14 cellular contexts compared by ENCODE assay signal in the genomic region with DNA sequence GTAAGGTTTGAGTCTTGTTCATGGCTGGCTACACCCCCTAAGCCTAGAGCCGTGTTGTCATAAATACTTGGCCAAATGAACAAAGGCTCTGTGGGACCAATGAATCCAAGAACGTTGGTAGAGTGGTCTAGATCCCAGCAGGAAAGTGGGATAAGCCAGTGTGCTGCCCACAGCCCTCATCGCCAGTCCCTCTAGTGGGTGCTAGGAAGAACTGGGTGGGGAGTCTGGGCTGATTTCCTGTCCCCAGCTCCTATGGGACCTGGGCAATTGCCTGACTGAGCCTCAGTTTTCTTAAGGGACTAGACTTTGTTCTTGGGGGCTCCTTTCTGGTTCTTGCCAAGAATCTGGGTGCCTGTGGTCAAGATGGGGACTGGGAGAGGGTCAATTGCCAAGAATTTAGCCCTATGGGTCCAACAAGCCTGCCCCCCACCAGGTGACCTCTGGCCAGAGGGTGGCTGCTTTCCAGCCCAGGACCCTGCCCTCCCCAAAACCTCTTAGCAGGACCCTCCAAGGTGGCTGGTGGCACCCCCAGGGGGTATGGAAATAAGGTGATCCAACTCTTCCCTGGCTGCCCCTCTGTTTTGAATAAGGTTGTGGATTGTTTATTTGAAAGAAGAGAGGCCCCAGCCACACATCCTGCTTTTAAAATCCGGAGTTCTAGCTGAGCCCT. TPM values are rescaled to one million over a fixed set of nuclear protein-coding genes. Genes with fewer than 3 reads are reported as not detected.
DNase-seq lines count a peak whose midpoint lies in the region; ATAC-seq, FAIRE-seq and TF ChIP-seq lines count a peak whose summit lies in the region.
"Had no signal": no experiment of that assay in that cellular context is flagged by ENCODE, and none has a peak within 500 bp of the region (broad histone marks: within the 10 kb centered on the region; RNA-seq: fewer than 3 reads in every experiment).

No MANE protein-coding gene starts in this region.

- DNase-seq in GM23248 = no peak
- DNase-seq in K562 (ENCODE audit: extremely low read depth in 1 of 4, low spot score in 3 of 4) = no peak
- no peak for DNase-seq in mesenchymal stem cell
- no peak for DNase-seq in tibial nerve (ENCODE audit: low spot score in 2 of 2)
- no peak for DNase-seq in body of pancreas
- DNase-seq in GM12891 (ENCODE audit: insufficient read length, low spot score) = no peak
- DNase-seq: activated CD8-positive, alpha-beta memory T cell treated with anti-CD3 and anti-CD28 coated beads, Interleukin-2, amount 10 ng/mL, durations not matched to agents 7 days and 5 days; NCI-H446 treated with DMSO at 0.1 percent for 48 hours; stimulated activated CD4-positive, alpha-beta T cell treated with anti-CD3 and anti-CD28 coated beads, Interleukin-4, amount 100 ng/mL, for 24 hours; stimulated activated naive CD4-positive, alpha-beta T cell treated with Interleukin-2 at 50 U/mL for 16 hours had no signal

- peak overlapping the region; percentile 82 for H4K8ac ChIP-seq in mesenchymal stem cell (ENCODE audit: low read length)

- H2AK5ac ChIP-seq in mesenchymal stem cell (ENCODE audit: low read length, severe bottlenecking) = peak overlapping the region; percentile 36

- peaks cover 94% of the 10 kb centered on the region for H3K79me2 ChIP-seq in GM23248 (ENCODE audit: insufficient read depth)
- peaks cover 38% of the 10 kb centered on the region; the same call in 2 of the 3 replicates for H3K79me2 ChIP-seq in K562 (ENCODE audit: control insufficient read depth, insufficient read depth, low read length)

- H3K4me2 ChIP-seq in GM23248 (ENCODE audit: unreplicated experiment) (peak overlapping the region; percentile 12), K562 (ENCODE audit: insufficient read depth, low read length) (no peak overlapping the region), mesenchymal stem cell (ENCODE audit: low read length, poor library complexity, severe bottlenecking) (no peak overlapping the region)

- ATAC-seq in K562 = 0 out of 3 replicates have a peak, but pooled peaks have one; percentile 26
- no peak for ATAC-seq in body of pancreas
- no peak for ATAC-seq in GM21825 (IDR thresholded peaks at IDR 0.05; ENCODE audit: unreplicated experiment)
- ATAC-seq: activated CD8-positive, alpha-beta memory T cell treated with anti-CD3 and anti-CD28 coated beads, Interleukin-2, amount 10 ng/mL, durations not matched to agents 7 days and 5 days had no signal

- peaks cover 44% of the 10 kb centered on the region for H3F3A ChIP-seq in GM23248 (ENCODE audit: insufficient read depth)

- H2BK120ac ChIP-seq in mesenchymal stem cell (ENCODE audit: low read depth, low read length) = peak overlapping the region; percentile 75

- no TSS peak for BruUV-seq in K562 (replicated peaks; lab: Mats Ljungman, UMichigan)

- H3K36me3 ChIP-seq in GM23248 (ENCODE audit: low read depth) (no peaks in the 10 kb centered on the region), K562 (ENCODE audit: control insufficient read depth, insufficient read depth, low read length) (no peaks in the 10 kb centered on the region), mesenchymal stem cell (ENCODE audit: control insufficient read depth in 1 of 2, insufficient read depth in 2 of 2, low read depth in 1 of 2, low read length in 2 of 2) (peaks cover 0 to 23% of the 10 kb centered on the region in 2 experiments), tibial nerve (no peaks in the 10 kb centered on the region), body of pancreas (replicated peaks in 1 of 2; ENCODE audit: insufficient read depth in 1 of 2, low read depth in 2 of 2) (no peaks in the 10 kb centered on the region)
- H3K36me3 ChIP-seq: ovary had no signal

- intact Hi-C loops in K562 (cut with micrococcal nuclease) (no loop called here), body of pancreas (cut with DNase I) (loop anchor here (5.0 kb wide), 1 partner anchor 37 kb away; no protein-coding TSS in a partner anchor)

- no peaks in the 10 kb centered on the region for H3K9me1 ChIP-seq in K562 (ENCODE audit: control insufficient read depth, insufficient read depth, low read length)

- peak overlapping the region; percentile 44 for H2BK15ac ChIP-seq in mesenchymal stem cell (ENCODE audit: low read depth, poor library complexity, severe bottlenecking)

- H3K4me1 ChIP-seq in GM23248 (ENCODE audit: insufficient read depth) (peaks cover 72% of the 10 kb centered on the region), K562 (replicated peaks in 1 of 2; ENCODE audit: control insufficient read depth in 2 of 2, insufficient read depth in 2 of 2, low read length in 2 of 2) (peaks cover under 1 to 8% of the 10 kb centered on the region in 2 experiments; a peak in 3 of 5 replicates), mesenchymal stem cell (ENCODE audit: control insufficient read depth, insufficient read depth, low read depth, low read length) (peaks cover 35% of the 10 kb centered on the region), tibial nerve (peaks cover 4 to 87% (median 33%) of the 10 kb centered on the region in 4 donors), body of pancreas (peaks cover 48% of the 10 kb centered on the region)

- TF ChIP-seq CTCF in K562 (IDR thresholded peaks at IDR 0.05 in 2 of 3, conservative IDR thresholded peaks at IDR 0.05 in 1 of 3; ENCODE audit: insufficient read depth in 2 of 3, low read depth in 1 of 3, low read length in 3 of 3) (no peak), tibial nerve (IDR thresholded peaks at IDR 0.05) (no peak), body of pancreas (IDR thresholded peaks at IDR 0.05) (no peak)

- no peak for TF ChIP-seq RAD21 in K562 (CRISPR knock-in tag; conservative IDR thresholded peaks at IDR 0.05 in 1 of 2, IDR thresholded peaks at IDR 0.05 in 1 of 2)

- in situ Hi-C loops in GM23248 (cut with MboI) = no loop called here
- in situ Hi-C loops in K562 (cut with MboI) = no loop called here

- POLR2A ChIA-PET in K562 (lab: Yijun Ruan, JAX) = interaction anchor here (0.6 kb wide), 1 partner anchor 41 kb away, joined by 3 read pairs; no protein-coding TSS in a partner anchor

- CTCF ChIA-PET in K562 (lab: Yijun Ruan, JAX; ENCODE audit: low intra/inter-chr PET ratio) = no interaction called here

- TF ChIP-seq EP300 in K562 (IDR thresholded peaks at IDR 0.05; ENCODE audit: low read length) (no peak), tibial nerve (IDR thresholded peaks at IDR 0.05) (no peak)

- no peak overlapping the region for H3K23ac ChIP-seq in mesenchymal stem cell (ENCODE audit: low read length in 2 of 2)

- peak overlapping the region in 1 of 2 experiments; percentile 96 for H3K14ac ChIP-seq in mesenchymal stem cell (ENCODE audit: low read length in 2 of 2)

- H3K9ac ChIP-seq in GM23248 (peak overlapping the region; percentile 46; the same call in 1 of the 2 replicates), K562 (ENCODE audit: insufficient read depth in 1 of 2, low read depth in 2 of 2, low read length in 2 of 2) (no peak overlapping the region), mesenchymal stem cell (ENCODE audit: low read length) (peak overlapping the region; percentile 48)

- no peak overlapping the region for H2BK5ac ChIP-seq in mesenchymal stem cell (ENCODE audit: low read depth, low read length, poor library complexity, severe bottlenecking)

- no peaks in the 10 kb centered on the region for H3K9me2 ChIP-seq in GM23248 (ENCODE audit: insufficient read depth)

- peak overlapping the region; percentile 42 to 70 for H3K4ac ChIP-seq in mesenchymal stem cell (ENCODE audit: low read depth in 1 of 2, low read length in 2 of 2)

- H3K4me3 ChIP-seq in GM23248 (no peak overlapping the region), K562 (no peak overlapping the region), mesenchymal stem cell (ENCODE audit: insufficient read depth in 1 of 2, low read depth in 1 of 2, low read length in 2 of 2) (peak overlapping the region in 1 of 2 experiments; percentile 28), tibial nerve (no peak overlapping the region), body of pancreas (no peak overlapping the region)
- H3K4me3 ChIP-seq: ovary had no signal

- FAIRE-seq in K562 (lab: Jason Lieb, UNC) = no peak
- FAIRE-seq in GM12891 (lab: Jason Lieb, UNC) = no peak
- FAIRE-seq: HTR-8/SVneo, TTC549 had no signal

- H3K18ac ChIP-seq in mesenchymal stem cell (ENCODE audit: low read depth in 1 of 2, low read length in 2 of 2) = peak overlapping the region; percentile 69 to 93

- H3K9me3 ChIP-seq in GM23248 (ENCODE audit: low read depth) (no peaks in the 10 kb centered on the region), K562 (replicated peaks; ENCODE audit: control insufficient read depth, insufficient read depth, low read depth, low read length) (no peaks in the 10 kb centered on the region), mesenchymal stem cell (ENCODE audit: control insufficient read depth, low read length) (no peaks in the 10 kb centered on the region), tibial nerve (no peaks in the 10 kb centered on the region), body of pancreas (no peaks in the 10 kb centered on the region)
- H3K9me3 ChIP-seq: ovary had no signal

- TF ChIP-seq POLR2A in K562 (conservative IDR thresholded peaks at IDR 0.05) (no peak), tibial nerve (IDR thresholded peaks at IDR 0.05) (no peak), body of pancreas (IDR thresholded peaks at IDR 0.05) (no peak), GM12891 (IDR thresholded peaks at IDR 0.05; ENCODE audit: low read depth, low read length) (no peak)

- H4K20me1 ChIP-seq in GM23248 (ENCODE audit: insufficient read depth) (no peaks in the 10 kb centered on the region; the same call in 1 of the 2 replicates), K562 (replicated peaks; ENCODE audit: control insufficient read depth, insufficient read depth, low read length) (peaks cover 15% of the 10 kb centered on the region; the same call in 1 of the 2 replicates)

- WGBS in GM23248 (ENCODE audit: low coverage in 1 of 2, low lambda C conversion rate in 2 of 2, missing lambda C conversion rate in 2 of 2), 2 experiments = 45 to 50% methylated on average over 4 of the region's 4 CpGs
- WGBS in K562 (ENCODE audit: insufficient coverage, low coverage, missing lambda C conversion rate) = 54% methylated on average over 4 of the region's 4 CpGs
- WGBS in mesenchymal stem cell = 60% methylated on average over 4 of the region's 4 CpGs
- 59 to 60% methylated on average over 4 of the region's 4 CpGs for WGBS in tibial nerve, 2 donors
- 76 to 88% methylated on average over 4 of the region's 4 CpGs for WGBS in body of pancreas, 2 donors

- H2AFZ ChIP-seq in GM23248 = 0 out of 2 replicates have a peak overlapping the region, but pooled peaks have one; percentile 44
- no peak overlapping the region for H2AFZ ChIP-seq in K562 (ENCODE audit: low read depth, low read length)
- H2AFZ ChIP-seq in mesenchymal stem cell (ENCODE audit: low read depth, low read length) = no peak overlapping the region

- H3K27ac ChIP-seq in GM23248 = peak overlapping the region; percentile 35
- no peak overlapping the region for H3K27ac ChIP-seq in K562 (ENCODE audit: extremely low read depth, low read depth, low read length)
- no peak overlapping the region for H3K27ac ChIP-seq in mesenchymal stem cell (ENCODE audit: low read length, poor library complexity, severe bottlenecking)
- H3K27ac ChIP-seq in tibial nerve = peak overlapping the region; percentile 46 to 90 (median 62)
- peak overlapping the region in 2 of 4 donors; percentile 26 to 34 for H3K27ac ChIP-seq in body of pancreas

- peak overlapping the region; percentile 12 to 62 for H2BK12ac ChIP-seq in mesenchymal stem cell (ENCODE audit: low read length in 2 of 2)

- H3K27me3 ChIP-seq in GM23248 (replicated peaks; ENCODE audit: insufficient read depth) = no peaks in the 10 kb centered on the region
- H3K27me3 ChIP-seq in K562 (ENCODE audit: control insufficient read depth in 2 of 2, insufficient read depth in 2 of 2, low read length in 2 of 2) = no peaks in the 10 kb centered on the region
- no peaks in the 10 kb centered on the region for H3K27me3 ChIP-seq in mesenchymal stem cell (ENCODE audit: control insufficient read depth in 1 of 2, insufficient read depth in 1 of 2, low read length in 2 of 2)
- H3K27me3 ChIP-seq in tibial nerve = no peaks in the 10 kb centered on the region
- no peaks in the 10 kb centered on the region for H3K27me3 ChIP-seq in body of pancreas
- H3K27me3 ChIP-seq: ovary had no signal

- H3K79me1 ChIP-seq in mesenchymal stem cell (replicated peaks; ENCODE audit: low read length, poor library complexity, severe bottlenecking) = peaks cover 44% of the 10 kb centered on the region

- peak overlapping the region; percentile 83 for H4K91ac ChIP-seq in mesenchymal stem cell (ENCODE audit: low read length)

RNA-seq across cellular contexts. Expression of gene SMAD6, which starts 42.7 kb away (rescaled TPM):
- total RNA-seq in GM23248 (2014; rRNA removed; shearing (Covaris generic)) = 24.0 and 32.9 TPM in 2 replicates
- polyA plus RNA-seq in GM23248 (2016; fragmentation: Nextera tagmentation; extraction: Ambion mirVana) = 3.5 and 3.6 TPM in 2 replicates
- 54.6 and 73.2 TPM in 2 replicates for total RNA-seq in K562 (2011; cell fraction: chromatin; rRNA removed; ENCODE audit: low replicate concordance)
- 34.3 and 36.4 TPM in 2 replicates for total RNA-seq in K562 (2011; cell fraction: nucleolus; rRNA removed)
- 49.6 and 69.7 TPM in 2 replicates for total RNA-seq in K562 (2011; cell fraction: nucleoplasm; rRNA removed)
- 11.3 and 14.5 TPM in 2 replicates for total RNA-seq in K562 (2014; rRNA removed)
- total RNA-seq in K562 (2014; rRNA removed; fragmentation: Illumina TruSeq; extraction: Trizol) = 1.7 and 2.5 TPM in 2 replicates
- 3.7 and 4.1 TPM in 2 replicates for total RNA-seq in K562 (2015; rRNA removed; fragmentation: Illumina TruSeq; extraction: Trizol)
- total RNA-seq in K562 (2021) = 14.2 and 15.5 TPM in 2 replicates
- 5.3 and 9.2 TPM in 2 replicates for polyA plus RNA-seq in K562 (2011; rRNA removed)
- 4.6 and 10.2 TPM in 2 replicates for polyA plus RNA-seq in K562 (2011; cell fraction: cytosol; rRNA removed)
- polyA plus RNA-seq in K562 (2011; cell fraction: nucleus; rRNA removed) = 10.8 and 14.0 TPM in 2 replicates
- polyA plus RNA-seq in K562 (2012) = 7.4 and 21.2 TPM in 2 replicates
- 1.1 and 1.4 TPM in 2 replicates for polyA plus RNA-seq in K562 (2014; fragmentation: Illumina TruSeq; extraction: Trizol)
- under 1 TPM; 0.10 to 0.13 TPM for polyA plus RNA-seq in K562 (2014; fragmentation: Nextera tagmentation; extraction: Ambion mirVana)
- 4.6 and 6.9 TPM in 2 replicates for polyA plus RNA-seq in K562 (2014; rRNA removed)
- 7.7 and 9.1 TPM in 2 replicates for polyA minus RNA-seq in K562 (2011; rRNA and poly(A)+ RNA removed)
- 12.8 and 25.8 TPM in 2 replicates for polyA minus RNA-seq in K562 (2011; cell fraction: cytosol; rRNA and poly(A)+ RNA removed)
- polyA minus RNA-seq in K562 (2011; cell fraction: nucleus; rRNA and poly(A)+ RNA removed) = 13.9 and 32.1 TPM in 2 replicates
- polyA plus RNA-seq in mesenchymal stem cell (2013, experiment 1 of 2) = 5.5 TPM
- 5.6 TPM for polyA plus RNA-seq in mesenchymal stem cell (2013, experiment 2 of 2)
- total RNA-seq in tibial nerve = 10 to 100 TPM; 41.9 to 57.2 (median 48.6) TPM
- 10 to 100 TPM; 14.0 to 25.4 TPM for total RNA-seq in body of pancreas
- polyA plus RNA-seq in GM12891 (2012; ENCODE audit: low read depth, missing spikeins) = not detected

Comparison
In these comparisons a context has a peak if more than half of its experiments do, and no peak if none do; other contexts are left out.
1. H3K27ac ChIP-seq: peak in GM23248 (single experiment) and tibial nerve (4 of 4); none in K562 (single experiment) and mesenchymal stem cell (single experiment).
2. H3K9ac ChIP-seq: peak in GM23248 (single experiment) and mesenchymal stem cell (single experiment); none in K562 (0 of 2).